Comparison of ENCODE assay signal across 1 cellular context in the genomic region with DNA sequence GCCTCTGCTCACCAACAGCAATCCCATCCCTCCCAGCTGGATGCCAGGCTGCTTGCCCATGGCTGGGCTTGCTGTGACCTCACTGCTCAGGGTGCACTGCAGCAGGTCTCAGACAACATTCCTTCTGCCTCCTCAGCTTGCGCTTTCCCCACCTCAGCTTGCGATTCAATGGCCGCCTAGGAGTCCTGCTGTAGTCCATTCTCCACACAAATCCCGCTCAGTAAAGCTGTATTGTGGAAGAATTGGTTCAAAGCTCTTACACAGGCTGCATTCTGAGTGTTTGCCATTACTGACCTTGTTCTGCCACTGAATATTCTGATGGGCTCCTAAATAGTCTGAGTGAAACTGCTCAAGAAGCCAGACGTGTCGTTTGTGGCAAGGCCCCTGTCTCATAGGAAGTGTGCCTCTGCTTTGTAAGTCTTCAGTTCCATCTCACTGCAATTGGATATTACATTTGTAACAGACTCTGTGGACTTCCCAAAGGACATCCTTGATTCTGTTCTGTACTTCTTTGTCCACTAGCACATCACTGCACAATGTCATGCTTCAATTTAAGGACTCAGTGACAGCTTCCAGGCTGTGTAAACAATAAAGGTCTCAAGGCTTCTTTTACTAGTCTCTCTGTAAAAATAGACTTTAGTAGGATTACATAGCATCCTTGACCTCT.
TF ChIP-seq lines count a peak whose summit lies in the region.

No MANE protein-coding gene starts in this region.

TF ChIP-seq in GM23338, 12 proteins besides CTCF, POLR2A, EP300 and RAD21 (continued from another document):
- TF ChIP-seq, protein P1, sequence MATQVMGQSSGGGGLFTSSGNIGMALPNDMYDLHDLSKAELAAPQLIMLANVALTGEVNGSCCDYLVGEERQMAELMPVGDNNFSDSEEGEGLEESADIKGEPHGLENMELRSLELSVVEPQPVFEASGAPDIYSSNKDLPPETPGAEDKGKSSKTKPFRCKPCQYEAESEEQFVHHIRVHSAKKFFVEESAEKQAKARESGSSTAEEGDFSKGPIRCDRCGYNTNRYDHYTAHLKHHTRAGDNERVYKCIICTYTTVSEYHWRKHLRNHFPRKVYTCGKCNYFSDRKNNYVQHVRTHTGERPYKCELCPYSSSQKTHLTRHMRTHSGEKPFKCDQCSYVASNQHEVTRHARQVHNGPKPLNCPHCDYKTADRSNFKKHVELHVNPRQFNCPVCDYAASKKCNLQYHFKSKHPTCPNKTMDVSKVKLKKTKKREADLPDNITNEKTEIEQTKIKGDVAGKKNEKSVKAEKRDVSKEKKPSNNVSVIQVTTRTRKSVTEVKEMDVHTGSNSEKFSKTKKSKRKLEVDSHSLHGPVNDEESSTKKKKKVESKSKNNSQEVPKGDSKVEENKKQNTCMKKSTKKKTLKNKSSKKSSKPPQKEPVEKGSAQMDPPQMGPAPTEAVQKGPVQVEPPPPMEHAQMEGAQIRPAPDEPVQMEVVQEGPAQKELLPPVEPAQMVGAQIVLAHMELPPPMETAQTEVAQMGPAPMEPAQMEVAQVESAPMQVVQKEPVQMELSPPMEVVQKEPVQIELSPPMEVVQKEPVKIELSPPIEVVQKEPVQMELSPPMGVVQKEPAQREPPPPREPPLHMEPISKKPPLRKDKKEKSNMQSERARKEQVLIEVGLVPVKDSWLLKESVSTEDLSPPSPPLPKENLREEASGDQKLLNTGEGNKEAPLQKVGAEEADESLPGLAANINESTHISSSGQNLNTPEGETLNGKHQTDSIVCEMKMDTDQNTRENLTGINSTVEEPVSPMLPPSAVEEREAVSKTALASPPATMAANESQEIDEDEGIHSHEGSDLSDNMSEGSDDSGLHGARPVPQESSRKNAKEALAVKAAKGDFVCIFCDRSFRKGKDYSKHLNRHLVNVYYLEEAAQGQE (IDR thresholded peaks at IDR 0.05; ENCODE audit: unreplicated experiment), result no peak
- no peak for TF ChIP-seq POLR2AphosphoS5 (IDR thresholded peaks at IDR 0.05; ENCODE audit: low read depth)
- TF ChIP-seq EZH2 (IDR thresholded peaks at IDR 0.05; ENCODE audit: low read depth, unreplicated experiment), result no peak
- TF ChIP-seq EZH2phosphoT487 (IDR thresholded peaks at IDR 0.05; ENCODE audit: unreplicated experiment), result no peak
- no peak for TF ChIP-seq STAT1 (IDR thresholded peaks at IDR 0.05; ENCODE audit: unreplicated experiment)
